In genomic region chr4:166259081-166259480, GRCh38 we compare ENCODE assay signal across 19 cellular contexts.
DNase-seq lines count a peak whose midpoint lies in the region; ATAC-seq and TF ChIP-seq lines count a peak whose summit lies in the region.
"Had no signal": no experiment of that assay in that cellular context is flagged by ENCODE, and none has a peak within 500 bp of the region (broad histone marks: within the 10 kb centered on the region; RNA-seq: fewer than 3 reads in every experiment).

No MANE protein-coding gene starts in this region.

- ATAC-seq in GM21737 (IDR thresholded peaks at IDR 0.05; ENCODE audit: unreplicated experiment) (no peak), lower lobe of right lung (no peak)
- ATAC-seq: A549 had no signal

- DNase-seq in EH (ENCODE audit: low read depth) (peak; percentile 10), NCI-H446 (lab: John Stamatoyannopoulos, UW) (peak; percentile 71 to 81), cerebellar cortex (ENCODE audit: low spot score) (peak; percentile 83), lower lobe of right lung (no peak), tibial artery (no peak)
- DNase-seq: ACHN; AML-193; BE2C; CD4-positive, alpha-beta T cell; CD8-positive, alpha-beta memory T cell; DMS 273 treated with DMSO at 0.1 percent for 48 hours; DMS79; GOT3; HFFc6 had no signal

- TF ChIP-seq CTCF in lower lobe of right lung (IDR thresholded peaks at IDR 0.05) (no peak), tibial artery (IDR thresholded peaks at IDR 0.05) (no peak)

- H3K36me3 ChIP-seq in lower lobe of right lung = no peaks in the 10 kb centered on the region
- H3K36me3 ChIP-seq in tibial artery = no peaks in the 10 kb centered on the region
- H3K36me3 ChIP-seq: BE2C; BLaER1 treated with 17β-estradiol and CSF1 and Interleukin-3, amounts not matched to agents 10 nM and 100 nM; HAP-1 had no signal

- no peak overlapping the region for H3K27ac ChIP-seq in lower lobe of right lung
- H3K27ac ChIP-seq in tibial artery = no peak overlapping the region
- H3K27ac ChIP-seq: 22Rv1; A549; BLaER1 treated with 17β-estradiol and CSF1 and Interleukin-3, amounts not matched to agents 10 nM and 100 nM had no signal

- H3K27me3 ChIP-seq in lower lobe of right lung (ENCODE audit: low read depth) (no peaks in the 10 kb centered on the region), tibial artery (no peaks in the 10 kb centered on the region)
- H3K27me3 ChIP-seq: BE2C; BLaER1 treated with 17β-estradiol and CSF1 and Interleukin-3, amounts not matched to agents 10 nM and 100 nM had no signal

- intact Hi-C loops in lower lobe of right lung (cut with DNase I) = no loop called here
- intact Hi-C loops in tibial artery (cut with DNase I; ENCODE audit: low total_unique reads) = no loop called here

- H3K4me3 ChIP-seq in lower lobe of right lung (no peak overlapping the region), tibial artery (no peak overlapping the region)
- H3K4me3 ChIP-seq: A549; BLaER1 treated with 17β-estradiol and CSF1 and Interleukin-3, amounts not matched to agents 10 nM and 100 nM; HAP-1 had no signal

- H3K4me1 ChIP-seq in lower lobe of right lung (no peaks in the 10 kb centered on the region), tibial artery (no peaks in the 10 kb centered on the region)
- H3K4me1 ChIP-seq: A549; BE2C; BLaER1 treated with 17β-estradiol and CSF1 and Interleukin-3, amounts not matched to agents 10 nM and 100 nM; HAP-1 had no signal

- H3K9me3 ChIP-seq in lower lobe of right lung = no peaks in the 10 kb centered on the region
- H3K9me3 ChIP-seq in tibial artery = no peaks in the 10 kb centered on the region
- H3K9me3 ChIP-seq: A549; BE2C; BLaER1 treated with 17β-estradiol and CSF1 and Interleukin-3, amounts not matched to agents 10 nM and 100 nM; HAP-1 had no signal

Comparison
In these comparisons a context has a peak if more than half of its experiments do, and no peak if none do; other contexts are left out.
1. DNase-seq: peak in EH (single experiment), NCI-H446 (2 of 2) and cerebellar cortex (single experiment); none in lower lobe of right lung (single experiment) and tibial artery (0 of 2).